8 cellular contexts compared by ENCODE assay signal in genomic region chr9:126612813-126613641, GRCh38. TPM values are rescaled to one million over a fixed set of nuclear protein-coding genes. Genes with fewer than 3 reads are reported as not detected.
A peak's percentile ranks its signal among the peaks of the same experiment; 100 is the strongest.
DNase-seq lines count a peak whose midpoint lies in the region; ATAC-seq, FAIRE-seq and TF ChIP-seq lines count a peak whose summit lies in the region.

No MANE protein-coding gene starts in this region.

- CTCF ChIA-PET in activated CD8-positive, alpha-beta T cell treated with anti-CD3 and anti-CD28 coated beads, Interleukin-2, amount 10 ng/mL, durations not matched to agents 7 days and 5 days (lab: Charles Lee) = interaction anchor here (0.8 to 2.3 kb wide), 3 partner anchors 17 to 169 kb away, joined by 3 to 8 read pairs (median 3); no protein-coding TSS in a partner anchor

- TF ChIP-seq CTCF in keratinocyte (optimal IDR thresholded peaks at IDR 0.05 in 1 of 3, IDR thresholded peaks at IDR 0.05 in 1 of 3, conservative IDR thresholded peaks at IDR 0.05 in 1 of 3; ENCODE audit: extremely low read depth in 1 of 3, insufficient read depth in 2 of 3, low read length in 3 of 3) = no peak
- TF ChIP-seq CTCF in suprapubic skin (IDR thresholded peaks at IDR 0.05) = no peak

- H4K20me1 ChIP-seq in keratinocyte (ENCODE audit: control insufficient read depth, extremely low read depth, insufficient read depth, low read length) = no peaks in the 10 kb centered on the region

- H3K36me3 ChIP-seq in keratinocyte (ENCODE audit: control insufficient read depth in 2 of 2, extremely low read depth in 1 of 2, insufficient read depth in 2 of 2, low read length in 2 of 2) (no peaks in the 10 kb centered on the region), suprapubic skin (no peaks in the 10 kb centered on the region)

- POLR2A ChIA-PET in activated CD8-positive, alpha-beta T cell treated with anti-CD3 and anti-CD28 coated beads, Interleukin-2, amount 10 ng/mL, durations not matched to agents 7 days and 5 days (lab: Charles Lee) = no interaction called here

- peaks cover 13% of the 10 kb centered on the region for H3K4me1 Mint-ChIP-seq in activated CD4-positive, alpha-beta T cell treated with anti-CD3 and anti-CD28 coated beads, Interleukin-2, amount 10 ng/mL, durations not matched to agents 24 days and 14 days
- peaks cover 20% of the 10 kb centered on the region for H3K4me1 Mint-ChIP-seq in activated CD8-positive, alpha-beta T cell treated with anti-CD3 and anti-CD28 coated beads, Interleukin-2, amount 10 ng/mL, durations not matched to agents 7 days and 5 days (ENCODE audit: low read depth)

- no peak for ATAC-seq in activated CD8-positive, alpha-beta T cell treated with anti-CD3 and anti-CD28 coated beads, Interleukin-2, amount 10 ng/mL, durations not matched to agents 7 days and 5 days
- ATAC-seq in HG03108 (IDR thresholded peaks at IDR 0.05; ENCODE audit: unreplicated experiment) = no peak

- no peak for TF ChIP-seq POLR2A in suprapubic skin (IDR thresholded peaks at IDR 0.05)

- H3K9me3 Mint-ChIP-seq in activated CD4-positive, alpha-beta T cell treated with anti-CD3 and anti-CD28 coated beads, Interleukin-2, amount 10 ng/mL, durations not matched to agents 24 days and 14 days = no peaks in the 10 kb centered on the region
- H3K9me3 Mint-ChIP-seq in activated CD8-positive, alpha-beta T cell treated with anti-CD3 and anti-CD28 coated beads, Interleukin-2, amount 10 ng/mL, durations not matched to agents 7 days and 5 days (ENCODE audit: insufficient read depth) = no peaks in the 10 kb centered on the region

- WGBS in suprapubic skin = 3% methylated on average over 35 of the region's 68 CpGs

- no peaks in the 10 kb centered on the region for H3K79me2 ChIP-seq in keratinocyte (ENCODE audit: control insufficient read depth, insufficient read depth, low read length)

- TF ChIP-seq EP300 in suprapubic skin (IDR thresholded peaks at IDR 0.05) = no peak

- intact Hi-C loops in activated CD4-positive, alpha-beta T cell treated with anti-CD3 and anti-CD28 coated beads, Interleukin-2, amount 10 ng/mL, durations not matched to agents 24 days and 14 days (cut with micrococcal nuclease) = loop anchor here (5.0 kb wide), 1 partner anchor 64 kb away; no protein-coding TSS in a partner anchor

- peaks cover 47% of the 10 kb centered on the region for H3K27me3 ChIP-seq in keratinocyte (ENCODE audit: control insufficient read depth, extremely low read depth, insufficient read depth, low read length)
- H3K27me3 ChIP-seq in suprapubic skin = peaks cover 89% of the 10 kb centered on the region

- FAIRE-seq in keratinocyte (lab: Jason Lieb, UNC) = no peak

- peak overlapping the region; percentile 33 to 54 (median 48) for H3K4me3 ChIP-seq in keratinocyte (ENCODE audit: control insufficient read depth in 2 of 3, extremely low read depth in 1 of 3, insufficient read depth in 2 of 3, low read depth in 1 of 3, low read length in 3 of 3)
- H3K4me3 ChIP-seq in suprapubic skin = peak overlapping the region; percentile 57

- dilution Hi-C loops in keratinocyte (cut with MboI; ENCODE audit: extremely low pct_ligation_motif_present, low sequenced_read_pairs) = no loop called here

- peak overlapping the region; percentile 60 for H3K27ac Mint-ChIP-seq in activated CD4-positive, alpha-beta T cell treated with anti-CD3 and anti-CD28 coated beads, Interleukin-2, amount 10 ng/mL, durations not matched to agents 24 days and 14 days
- H3K27ac Mint-ChIP-seq in activated CD8-positive, alpha-beta T cell treated with anti-CD3 and anti-CD28 coated beads, Interleukin-2, amount 10 ng/mL, durations not matched to agents 7 days and 5 days = peak overlapping the region; percentile 60

- H3K4me2 ChIP-seq in keratinocyte (ENCODE audit: control insufficient read depth, extremely low read depth, insufficient read depth, low read depth, low read length) = peak overlapping the region; percentile 58

- DNase-seq in activated CD4-positive, alpha-beta T cell treated with anti-CD3 and anti-CD28 coated beads, Interleukin-2, amount 10 ng/mL, durations not matched to agents 24 days and 14 days = no peak
- no peak for DNase-seq in activated CD4-positive, alpha-beta T cell treated with anti-CD3 and anti-CD28 coated beads for 4 hours
- no peak for DNase-seq in activated CD8-positive, alpha-beta T cell treated with anti-CD3 and anti-CD28 coated beads, Interleukin-2, amount 10 ng/mL, durations not matched to agents 7 days and 5 days
- DNase-seq in keratinocyte (ENCODE audit: low read depth, low spot score) = no peak
- DNase-seq in suprapubic skin (ENCODE audit: low spot score in 2 of 2) = peak in 1 of 2 donors; percentile 52
- DNase-seq in NOMO-1 treated with dmso at 0.1 percent for 144 hours (lab: John Stamatoyannopoulos, UW; ENCODE audit: unreplicated experiment) = no peak
- DNase-seq in DMS153 (lab: John Stamatoyannopoulos, UW) = no peak

- peaks cover 3% of the 10 kb centered on the region for H3K36me3 Mint-ChIP-seq in activated CD4-positive, alpha-beta T cell treated with anti-CD3 and anti-CD28 coated beads, Interleukin-2, amount 10 ng/mL, durations not matched to agents 24 days and 14 days (ENCODE audit: low read depth)
- H3K36me3 Mint-ChIP-seq in activated CD8-positive, alpha-beta T cell treated with anti-CD3 and anti-CD28 coated beads, Interleukin-2, amount 10 ng/mL, durations not matched to agents 7 days and 5 days (ENCODE audit: low read depth) = peaks cover 7% of the 10 kb centered on the region

- H2AFZ ChIP-seq in keratinocyte (ENCODE audit: control insufficient read depth, low read length) = peak overlapping the region; percentile 26

- no peak overlapping the region for H3K4me3 Mint-ChIP-seq in activated CD4-positive, alpha-beta T cell treated with anti-CD3 and anti-CD28 coated beads, Interleukin-2, amount 10 ng/mL, durations not matched to agents 24 days and 14 days
- H3K4me3 Mint-ChIP-seq in activated CD8-positive, alpha-beta T cell treated with anti-CD3 and anti-CD28 coated beads, Interleukin-2, amount 10 ng/mL, durations not matched to agents 7 days and 5 days = peak overlapping the region; percentile 43

- peaks cover 9% of the 10 kb centered on the region for H3K4me1 ChIP-seq in keratinocyte (ENCODE audit: control insufficient read depth, extremely low read depth, insufficient read depth, low read length)
- H3K4me1 ChIP-seq in suprapubic skin = peaks cover 46% of the 10 kb centered on the region

- H3K27me3 Mint-ChIP-seq in activated CD4-positive, alpha-beta T cell treated with anti-CD3 and anti-CD28 coated beads, Interleukin-2, amount 10 ng/mL, durations not matched to agents 24 days and 14 days = peaks cover 67% of the 10 kb centered on the region
- H3K27me3 Mint-ChIP-seq in activated CD8-positive, alpha-beta T cell treated with anti-CD3 and anti-CD28 coated beads, Interleukin-2, amount 10 ng/mL, durations not matched to agents 7 days and 5 days (ENCODE audit: low read depth) = peaks cover 68% of the 10 kb centered on the region

- peak overlapping the region; percentile 28 for H3K9ac ChIP-seq in keratinocyte (ENCODE audit: control insufficient read depth, extremely low read depth, insufficient read depth, low read length)

- H3K9me1 ChIP-seq in keratinocyte (ENCODE audit: control insufficient read depth, extremely low read depth, insufficient read depth, low read length) = no peaks in the 10 kb centered on the region

- H3K27ac ChIP-seq in keratinocyte (ENCODE audit: control insufficient read depth, insufficient read depth, low read length) (no peak overlapping the region), suprapubic skin (peak overlapping the region; percentile 60)

- no peaks in the 10 kb centered on the region for H3K9me3 ChIP-seq in keratinocyte (ENCODE audit: control insufficient read depth, low read depth, low read length)
- H3K9me3 ChIP-seq in suprapubic skin = no peaks in the 10 kb centered on the region

RNA-seq across cellular contexts. Expression of gene LMX1B, which starts 0.7 kb away (rescaled TPM):
- not detected in 2 replicates for total RNA-seq in activated CD4-positive, alpha-beta T cell treated with anti-CD3 and anti-CD28 coated beads, Interleukin-2, amount 10 ng/mL, durations not matched to agents 24 days and 14 days
- not detected for total RNA-seq in activated CD8-positive, alpha-beta T cell treated with anti-CD3 and anti-CD28 coated beads, Interleukin-2, amount 10 ng/mL, durations not matched to agents 7 days and 5 days
- polyA plus RNA-seq in keratinocyte = 0.24 to 0.59 TPM (median 0.54 TPM) in 3 replicates
- polyA plus RNA-seq in keratinocyte (2011; ENCODE audit: low read depth) = 0.25 TPM
- polyA plus RNA-seq in keratinocyte (2011; cell fraction: cytosol; rRNA removed) = 0.43 and 0.75 TPM in 2 replicates
- 2.0 and 2.1 TPM in 2 replicates for polyA plus RNA-seq in keratinocyte (2011; cell fraction: nucleus; rRNA removed)
- polyA plus RNA-seq in keratinocyte (2012; ENCODE audit: low replicate concordance) = 0.47 and 1.6 TPM in 2 replicates
- polyA minus RNA-seq in keratinocyte = 0.46 to 1.9 TPM (median 0.70 TPM) in 3 replicates
- 0.96 TPM for polyA minus RNA-seq in keratinocyte (2011; cell fraction: cytosol; rRNA and poly(A)+ RNA removed)
- 0.53 and 0.85 TPM in 2 replicates for polyA minus RNA-seq in keratinocyte (2011; cell fraction: nucleus; rRNA and poly(A)+ RNA removed)
- total RNA-seq in suprapubic skin = 1 to 10 TPM; 2.4 to 7.8 (median 5.7) TPM
